1 cellular context compared by ENCODE assay signal in genomic region chr2:187552959-187553681, GRCh38.
A peak's percentile ranks its signal among the peaks of the same experiment; 100 is the strongest.
TF ChIP-seq lines count a peak whose summit lies in the region.

No MANE protein-coding gene starts in this region.

TF ChIP-seq in K562, 482 proteins besides CTCF, POLR2A, EP300 and RAD21 (continued from another document and continues in another):
- TF ChIP-seq HBP1 (CRISPR knock-in tag; IDR thresholded peaks at IDR 0.05), result no peak
- peak; percentile 42 for TF ChIP-seq FOS (IDR thresholded peaks at IDR 0.05; ENCODE audit: extremely low read depth, insufficient read length)
- TF ChIP-seq EHMT2 (IDR thresholded peaks at IDR 0.05), result no peak
- TF ChIP-seq SUPT5H (IDR thresholded peaks at IDR 0.05), result peak; percentile 59
- peak; percentile 77; the same call in 1 of the 2 replicates for TF ChIP-seq MTA1 (IDR thresholded peaks at IDR 0.05; ENCODE audit: borderline replicate concordance)
- no peak for TF ChIP-seq FOXK1 (CRISPR knock-in tag; IDR thresholded peaks at IDR 0.05; ENCODE audit: borderline replicate concordance)
- no peak for TF ChIP-seq SETDB1 (IDR thresholded peaks at IDR 0.05; ENCODE audit: low read length)
- TF ChIP-seq TAF1 (IDR thresholded peaks at IDR 0.05; ENCODE audit: control insufficient read depth, extremely low read depth, insufficient read depth, low read length, severe bottlenecking), result peak; percentile 38
- no peak for TF ChIP-seq HDGF (IDR thresholded peaks at IDR 0.05)
- no peak for TF ChIP-seq PHTF2 (CRISPR knock-in tag; IDR thresholded peaks at IDR 0.05)
- TF ChIP-seq RBM15 (IDR thresholded peaks at IDR 0.05; ENCODE audit: insufficient read depth, low read length), result no peak
- peak; percentile 50; the same call in 1 of the 2 replicates for TF ChIP-seq XRCC3 (IDR thresholded peaks at IDR 0.05)
- no peak for TF ChIP-seq PYGO2 (tag; IDR thresholded peaks at IDR 0.05)
- TF ChIP-seq NFATC3 (IDR thresholded peaks at IDR 0.05), result no peak
- TF ChIP-seq TEAD4 (IDR thresholded peaks at IDR 0.05; ENCODE audit: low read length), result peak; percentile 52
- TF ChIP-seq TEAD4 (CRISPR knock-in tag; IDR thresholded peaks at IDR 0.05; ENCODE audit: borderline replicate concordance), result no peak
- no peak for TF ChIP-seq RBM14 (IDR thresholded peaks at IDR 0.05; ENCODE audit: borderline replicate concordance, insufficient read depth, low read depth, low read length)
- TF ChIP-seq CBFA2T3 (IDR thresholded peaks at IDR 0.05), result peak; percentile 65
- no peak for TF ChIP-seq ETV1 (tag; conservative IDR thresholded peaks at IDR 0.05; ENCODE audit: low read depth)
- TF ChIP-seq CEBPB (tag; IDR thresholded peaks at IDR 0.05), result peak; percentile 96
- TF ChIP-seq, protein P1, sequence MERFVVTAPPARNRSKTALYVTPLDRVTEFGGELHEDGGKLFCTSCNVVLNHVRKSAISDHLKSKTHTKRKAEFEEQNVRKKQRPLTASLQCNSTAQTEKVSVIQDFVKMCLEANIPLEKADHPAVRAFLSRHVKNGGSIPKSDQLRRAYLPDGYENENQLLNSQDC (CRISPR knock-in tag; IDR thresholded peaks at IDR 0.05), result no peak
- TF ChIP-seq ZFP1 (CRISPR knock-in tag; IDR thresholded peaks at IDR 0.05), result no peak
- TF ChIP-seq, protein P2, sequence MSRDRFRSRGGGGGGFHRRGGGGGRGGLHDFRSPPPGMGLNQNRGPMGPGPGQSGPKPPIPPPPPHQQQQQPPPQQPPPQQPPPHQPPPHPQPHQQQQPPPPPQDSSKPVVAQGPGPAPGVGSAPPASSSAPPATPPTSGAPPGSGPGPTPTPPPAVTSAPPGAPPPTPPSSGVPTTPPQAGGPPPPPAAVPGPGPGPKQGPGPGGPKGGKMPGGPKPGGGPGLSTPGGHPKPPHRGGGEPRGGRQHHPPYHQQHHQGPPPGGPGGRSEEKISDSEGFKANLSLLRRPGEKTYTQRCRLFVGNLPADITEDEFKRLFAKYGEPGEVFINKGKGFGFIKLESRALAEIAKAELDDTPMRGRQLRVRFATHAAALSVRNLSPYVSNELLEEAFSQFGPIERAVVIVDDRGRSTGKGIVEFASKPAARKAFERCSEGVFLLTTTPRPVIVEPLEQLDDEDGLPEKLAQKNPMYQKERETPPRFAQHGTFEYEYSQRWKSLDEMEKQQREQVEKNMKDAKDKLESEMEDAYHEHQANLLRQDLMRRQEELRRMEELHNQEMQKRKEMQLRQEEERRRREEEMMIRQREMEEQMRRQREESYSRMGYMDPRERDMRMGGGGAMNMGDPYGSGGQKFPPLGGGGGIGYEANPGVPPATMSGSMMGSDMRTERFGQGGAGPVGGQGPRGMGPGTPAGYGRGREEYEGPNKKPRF (IDR thresholded peaks at IDR 0.05; ENCODE audit: low read depth, low read length), result no peak
- no peak for TF ChIP-seq HSF4 (CRISPR knock-in tag; IDR thresholded peaks at IDR 0.05; ENCODE audit: borderline replicate concordance)
- no peak for TF ChIP-seq SMAD3 (CRISPR knock-in tag; conservative IDR thresholded peaks at IDR 0.05)
- no peak for TF ChIP-seq ZNF3 (CRISPR knock-in tag; IDR thresholded peaks at IDR 0.05)
- TF ChIP-seq TARDBP (IDR thresholded peaks at IDR 0.05), result no peak
- no peak for TF ChIP-seq USF2 (CRISPR knock-in tag; IDR thresholded peaks at IDR 0.05)
- TF ChIP-seq, protein P3, sequence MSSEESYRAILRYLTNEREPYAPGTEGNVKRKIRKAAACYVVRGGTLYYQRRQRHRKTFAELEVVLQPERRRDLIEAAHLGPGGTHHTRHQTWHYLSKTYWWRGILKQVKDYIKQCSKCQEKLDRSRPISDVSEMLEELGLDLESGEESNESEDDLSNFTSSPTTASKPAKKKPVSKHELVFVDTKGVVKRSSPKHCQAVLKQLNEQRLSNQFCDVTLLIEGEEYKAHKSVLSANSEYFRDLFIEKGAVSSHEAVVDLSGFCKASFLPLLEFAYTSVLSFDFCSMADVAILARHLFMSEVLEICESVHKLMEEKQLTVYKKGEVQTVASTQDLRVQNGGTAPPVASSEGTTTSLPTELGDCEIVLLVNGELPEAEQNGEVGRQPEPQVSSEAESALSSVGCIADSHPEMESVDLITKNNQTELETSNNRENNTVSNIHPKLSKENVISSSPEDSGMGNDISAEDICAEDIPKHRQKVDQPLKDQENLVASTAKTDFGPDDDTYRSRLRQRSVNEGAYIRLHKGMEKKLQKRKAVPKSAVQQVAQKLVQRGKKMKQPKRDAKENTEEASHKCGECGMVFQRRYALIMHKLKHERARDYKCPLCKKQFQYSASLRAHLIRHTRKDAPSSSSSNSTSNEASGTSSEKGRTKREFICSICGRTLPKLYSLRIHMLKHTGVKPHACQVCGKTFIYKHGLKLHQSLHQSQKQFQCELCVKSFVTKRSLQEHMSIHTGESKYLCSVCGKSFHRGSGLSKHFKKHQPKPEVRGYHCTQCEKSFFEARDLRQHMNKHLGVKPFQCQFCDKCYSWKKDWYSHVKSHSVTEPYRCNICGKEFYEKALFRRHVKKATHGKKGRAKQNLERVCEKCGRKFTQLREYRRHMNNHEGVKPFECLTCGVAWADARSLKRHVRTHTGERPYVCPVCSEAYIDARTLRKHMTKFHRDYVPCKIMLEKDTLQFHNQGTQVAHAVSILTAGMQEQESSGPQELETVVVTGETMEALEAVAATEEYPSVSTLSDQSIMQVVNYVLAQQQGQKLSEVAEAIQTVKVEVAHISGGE (CRISPR knock-in tag; IDR thresholded peaks at IDR 0.05), result 0 out of 6 replicates have a peak, but pooled peaks of 1 of the 3 experiments have one; percentile 28
- TF ChIP-seq BCL6 (CRISPR knock-in tag; IDR thresholded peaks at IDR 0.05), result no peak
- TF ChIP-seq ZSCAN32 (CRISPR knock-in tag; IDR thresholded peaks at IDR 0.05), result no peak
- TF ChIP-seq, protein P4, sequence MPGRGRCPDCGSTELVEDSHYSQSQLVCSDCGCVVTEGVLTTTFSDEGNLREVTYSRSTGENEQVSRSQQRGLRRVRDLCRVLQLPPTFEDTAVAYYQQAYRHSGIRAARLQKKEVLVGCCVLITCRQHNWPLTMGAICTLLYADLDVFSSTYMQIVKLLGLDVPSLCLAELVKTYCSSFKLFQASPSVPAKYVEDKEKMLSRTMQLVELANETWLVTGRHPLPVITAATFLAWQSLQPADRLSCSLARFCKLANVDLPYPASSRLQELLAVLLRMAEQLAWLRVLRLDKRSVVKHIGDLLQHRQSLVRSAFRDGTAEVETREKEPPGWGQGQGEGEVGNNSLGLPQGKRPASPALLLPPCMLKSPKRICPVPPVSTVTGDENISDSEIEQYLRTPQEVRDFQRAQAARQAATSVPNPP (IDR thresholded peaks at IDR 0.05; ENCODE audit: borderline replicate concordance, insufficient read depth, insufficient read length), result no peak
- no peak for TF ChIP-seq CUX1 (CRISPR knock-in tag; IDR thresholded peaks at IDR 0.05)
- no peak for TF ChIP-seq EWSR1 (IDR thresholded peaks at IDR 0.05; ENCODE audit: borderline replicate concordance, low read depth, partially characterized antibody)
- no peak for TF ChIP-seq ID3 (CRISPR knock-in tag; IDR thresholded peaks at IDR 0.05)
- no peak for TF ChIP-seq ID3 (tag; IDR thresholded peaks at IDR 0.05)
- TF ChIP-seq NELFE (IDR thresholded peaks at IDR 0.05; ENCODE audit: insufficient read depth, insufficient read length), result no peak
- TF ChIP-seq SREBF2 (CRISPR knock-in tag; IDR thresholded peaks at IDR 0.05), result no peak
- no peak for TF ChIP-seq KDM2B (CRISPR knock-in tag; IDR thresholded peaks at IDR 0.05)
- no peak for TF ChIP-seq DMBX1 (CRISPR knock-in tag; IDR thresholded peaks at IDR 0.05; ENCODE audit: borderline replicate concordance)
- no peak for TF ChIP-seq YBX1 (IDR thresholded peaks at IDR 0.05)
- TF ChIP-seq, protein P5, sequence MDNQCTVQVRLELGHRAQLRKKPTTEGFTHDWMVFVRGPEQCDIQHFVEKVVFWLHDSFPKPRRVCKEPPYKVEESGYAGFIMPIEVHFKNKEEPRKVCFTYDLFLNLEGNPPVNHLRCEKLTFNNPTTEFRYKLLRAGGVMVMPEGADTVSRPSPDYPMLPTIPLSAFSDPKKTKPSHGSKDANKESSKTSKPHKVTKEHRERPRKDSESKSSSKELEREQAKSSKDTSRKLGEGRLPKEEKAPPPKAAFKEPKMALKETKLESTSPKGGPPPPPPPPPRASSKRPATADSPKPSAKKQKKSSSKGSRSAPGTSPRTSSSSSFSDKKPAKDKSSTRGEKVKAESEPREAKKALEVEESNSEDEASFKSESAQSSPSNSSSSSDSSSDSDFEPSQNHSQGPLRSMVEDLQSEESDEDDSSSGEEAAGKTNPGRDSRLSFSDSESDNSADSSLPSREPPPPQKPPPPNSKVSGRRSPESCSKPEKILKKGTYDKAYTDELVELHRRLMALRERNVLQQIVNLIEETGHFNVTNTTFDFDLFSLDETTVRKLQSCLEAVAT (IDR thresholded peaks at IDR 0.05), result peak; percentile 88 to 93
- TF ChIP-seq BRD9 (IDR thresholded peaks at IDR 0.05; ENCODE audit: low read depth, partially characterized antibody), result peak; percentile 95
- peak; percentile 21; the same call in 1 of the 2 replicates for TF ChIP-seq NFIC (IDR thresholded peaks at IDR 0.05)
- TF ChIP-seq CBX2 (IDR thresholded peaks at IDR 0.05; ENCODE audit: insufficient read depth, low read length, poor library complexity, severe bottlenecking), result no peak
- TF ChIP-seq, protein P6, sequence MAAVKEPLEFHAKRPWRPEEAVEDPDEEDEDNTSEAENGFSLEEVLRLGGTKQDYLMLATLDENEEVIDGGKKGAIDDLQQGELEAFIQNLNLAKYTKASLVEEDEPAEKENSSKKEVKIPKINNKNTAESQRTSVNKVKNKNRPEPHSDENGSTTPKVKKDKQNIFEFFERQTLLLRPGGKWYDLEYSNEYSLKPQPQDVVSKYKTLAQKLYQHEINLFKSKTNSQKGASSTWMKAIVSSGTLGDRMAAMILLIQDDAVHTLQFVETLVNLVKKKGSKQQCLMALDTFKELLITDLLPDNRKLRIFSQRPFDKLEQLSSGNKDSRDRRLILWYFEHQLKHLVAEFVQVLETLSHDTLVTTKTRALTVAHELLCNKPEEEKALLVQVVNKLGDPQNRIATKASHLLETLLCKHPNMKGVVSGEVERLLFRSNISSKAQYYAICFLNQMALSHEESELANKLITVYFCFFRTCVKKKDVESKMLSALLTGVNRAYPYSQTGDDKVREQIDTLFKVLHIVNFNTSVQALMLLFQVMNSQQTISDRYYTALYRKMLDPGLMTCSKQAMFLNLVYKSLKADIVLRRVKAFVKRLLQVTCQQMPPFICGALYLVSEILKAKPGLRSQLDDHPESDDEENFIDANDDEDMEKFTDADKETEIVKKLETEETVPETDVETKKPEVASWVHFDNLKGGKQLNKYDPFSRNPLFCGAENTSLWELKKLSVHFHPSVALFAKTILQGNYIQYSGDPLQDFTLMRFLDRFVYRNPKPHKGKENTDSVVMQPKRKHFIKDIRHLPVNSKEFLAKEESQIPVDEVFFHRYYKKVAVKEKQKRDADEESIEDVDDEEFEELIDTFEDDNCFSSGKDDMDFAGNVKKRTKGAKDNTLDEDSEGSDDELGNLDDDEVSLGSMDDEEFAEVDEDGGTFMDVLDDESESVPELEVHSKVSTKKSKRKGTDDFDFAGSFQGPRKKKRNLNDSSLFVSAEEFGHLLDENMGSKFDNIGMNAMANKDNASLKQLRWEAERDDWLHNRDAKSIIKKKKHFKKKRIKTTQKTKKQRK (IDR thresholded peaks at IDR 0.05; ENCODE audit: borderline replicate concordance, low read depth, low read length), result no peak
